Comparison of ENCODE assay signal across 8 cellular contexts in the genomic region with DNA sequence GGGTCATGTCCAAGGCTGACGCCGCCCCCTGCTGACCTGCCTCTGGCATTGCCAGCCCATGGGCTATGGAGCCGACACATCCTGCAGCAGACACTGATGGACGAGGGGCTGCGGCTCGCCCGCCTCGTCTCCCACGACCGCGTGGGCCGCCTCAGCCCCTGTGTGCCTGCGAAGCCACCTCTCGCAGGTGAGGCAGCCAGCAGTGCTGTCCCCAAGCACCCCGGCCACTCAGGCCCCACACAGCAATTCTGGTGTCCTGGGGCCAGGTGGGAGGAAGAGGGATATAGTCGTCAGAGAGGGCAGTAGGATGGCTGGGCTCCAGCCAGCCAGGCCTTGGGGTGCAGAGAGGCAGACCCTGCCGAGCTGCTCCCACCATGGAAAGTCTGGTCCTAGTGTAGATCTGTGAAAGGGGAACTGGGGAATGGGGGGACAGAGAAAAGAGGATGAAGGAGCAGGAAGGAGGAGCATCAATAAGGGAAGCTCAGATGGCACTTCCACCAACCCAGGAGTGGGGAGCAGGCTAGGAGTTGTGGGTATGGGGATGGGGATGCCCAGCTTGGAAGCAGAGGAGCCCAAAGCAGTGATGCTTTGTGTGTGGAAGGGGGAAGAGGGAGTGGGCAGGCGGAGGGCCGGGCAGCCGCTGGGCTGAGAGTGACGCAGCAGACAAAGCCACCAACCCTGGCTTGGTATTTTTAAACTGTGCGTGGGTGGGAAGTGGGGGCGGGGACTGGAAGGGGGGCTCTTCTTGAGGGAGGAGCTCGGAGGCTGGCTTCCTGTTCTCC. TPM values are rescaled to one million over a fixed set of nuclear protein-coding genes. Genes with fewer than 3 reads are reported as not detected.
DNase-seq lines count a peak whose midpoint lies in the region; ATAC-seq and TF ChIP-seq lines count a peak whose summit lies in the region.

No MANE protein-coding gene starts in this region.

- H3K9me3 Mint-ChIP-seq in CD4-positive, CD25-positive, alpha-beta regulatory T cell: no peaks in the 10 kb centered on the region
- no peaks in the 10 kb centered on the region for H3K9me3 Mint-ChIP-seq in T-helper 1 cell treated with Interleukin-12 subunit alpha and Interleukin-12 subunit beta and Interleukin-4 antibody, amounts not matched to agents 30 μg/mL and 1 μg/mL, for 36 hours

- POLR2A ChIA-PET in HEK293T (lab: Yijun Ruan, JAX): interaction anchor here (1.0 to 4.7 kb wide), 2 partner anchors 15 to 24 kb away, joined by 3 to 23 read pairs; partner anchors contain the start of gene NEMP1

- peaks cover 4 to 66% (median 25%) of the 10 kb centered on the region in 4 donors for H3K4me1 Mint-ChIP-seq in CD4-positive, CD25-positive, alpha-beta regulatory T cell
- H3K4me1 Mint-ChIP-seq in T-helper 1 cell treated with Interleukin-12 subunit alpha and Interleukin-12 subunit beta and Interleukin-4 antibody, amounts not matched to agents 30 μg/mL and 1 μg/mL, for 36 hours (ENCODE audit: low read depth): peaks cover 31% of the 10 kb centered on the region

- peaks cover 18% of the 10 kb centered on the region for H3K36me3 Mint-ChIP-seq in CD4-positive, CD25-positive, alpha-beta regulatory T cell
- H3K36me3 Mint-ChIP-seq in T-helper 1 cell treated with Interleukin-12 subunit alpha and Interleukin-12 subunit beta and Interleukin-4 antibody, amounts not matched to agents 30 μg/mL and 1 μg/mL, for 36 hours (ENCODE audit: low read depth): peaks cover 36% of the 10 kb centered on the region

- no peaks in the 10 kb centered on the region for H3K9me3 ChIP-seq in CD4-positive, CD25-positive, alpha-beta regulatory T cell (ENCODE audit: control insufficient read depth in 2 of 2, low read length in 2 of 2)

- H3K4me3 Mint-ChIP-seq in CD4-positive, CD25-positive, alpha-beta regulatory T cell: peak overlapping the region; percentile 33 to 82 (median 70)
- peak overlapping the region; percentile 54 for H3K4me3 Mint-ChIP-seq in T-helper 1 cell treated with Interleukin-12 subunit alpha and Interleukin-12 subunit beta and Interleukin-4 antibody, amounts not matched to agents 30 μg/mL and 1 μg/mL, for 36 hours

- H3K36me3 ChIP-seq in CD4-positive, CD25-positive, alpha-beta regulatory T cell (ENCODE audit: control insufficient read depth, insufficient read depth, low read length): peaks cover 36% of the 10 kb centered on the region

- peak in 1 of 2 donors; percentile 31 for ATAC-seq in CD4-positive, CD25-positive, alpha-beta regulatory T cell (ENCODE audit: low read depth in 2 of 2)
- ATAC-seq in GM21825 (IDR thresholded peaks at IDR 0.05; ENCODE audit: unreplicated experiment): no peak

- in situ Hi-C loops in astrocyte of the spinal cord (cut with HindIII; ENCODE audit: low sequenced_read_pairs): no loop called here

- H3K27me3 Mint-ChIP-seq in CD4-positive, CD25-positive, alpha-beta regulatory T cell: no peaks in the 10 kb centered on the region
- H3K27me3 Mint-ChIP-seq in T-helper 1 cell treated with Interleukin-12 subunit alpha and Interleukin-12 subunit beta and Interleukin-4 antibody, amounts not matched to agents 30 μg/mL and 1 μg/mL, for 36 hours (ENCODE audit: low read depth): no peaks in the 10 kb centered on the region

- peak overlapping the region; percentile 68 for H3K27ac ChIP-seq in CD4-positive, CD25-positive, alpha-beta regulatory T cell (ENCODE audit: insufficient read depth, low read length, poor library complexity, severe bottlenecking)

- no peaks in the 10 kb centered on the region for H3K27me3 ChIP-seq in CD4-positive, CD25-positive, alpha-beta regulatory T cell (ENCODE audit: control insufficient read depth, insufficient read depth, low read length)

- no peak overlapping the region for H3K4me3 ChIP-seq in CD4-positive, CD25-positive, alpha-beta regulatory T cell (ENCODE audit: low read depth, low read length)
- no peak overlapping the region for H3K4me3 ChIP-seq in astrocyte of the spinal cord (ENCODE audit: low read depth, low read length)

- H3K4me1 ChIP-seq in CD4-positive, CD25-positive, alpha-beta regulatory T cell (ENCODE audit: control insufficient read depth, insufficient read depth, low read length, poor library complexity, severe bottlenecking): peaks cover 49% of the 10 kb centered on the region

- H3K27ac Mint-ChIP-seq in CD4-positive, CD25-positive, alpha-beta regulatory T cell: peak overlapping the region; percentile 68 to 96 (median 95)
- H3K27ac Mint-ChIP-seq in T-helper 1 cell treated with Interleukin-12 subunit alpha and Interleukin-12 subunit beta and Interleukin-4 antibody, amounts not matched to agents 30 μg/mL and 1 μg/mL, for 36 hours: peak overlapping the region; percentile 81

- CTCF ChIA-PET in HEK293T (lab: Yijun Ruan, JAX): interaction anchor here (1.5 to 3.4 kb wide), 3 partner anchors 18 to 66 kb away, joined by 5 to 23 read pairs (median 21); partner anchors contain the start of gene STAT6

- TF ChIP-seq CTCF in astrocyte of the spinal cord (IDR thresholded peaks at IDR 0.05; ENCODE audit: low read depth, low read length): peak; percentile 71

- peak; percentile 32 to 69 (median 51) for DNase-seq in CD4-positive, CD25-positive, alpha-beta regulatory T cell
- DNase-seq in HEK293T (ENCODE audit: extremely low spot score) (peak; percentile 60), astrocyte of the spinal cord (ENCODE audit: low read depth, low spot score) (peak; percentile 81), iPS-NIHi11 (ENCODE audit: low spot score) (peak; percentile 89), pons (ENCODE audit: low spot score) (no peak)
- peak; percentile 86 for DNase-seq in stimulated activated CD4-positive, alpha-beta T cell treated with anti-CD3 and anti-CD28 coated beads, Interleukin-15, amount 100 ng/mL, for 24 hours

TF ChIP-seq in HEK293T, 16 proteins besides CTCF, POLR2A, EP300 and RAD21:
- TF ChIP-seq TARDBP (IDR thresholded peaks at IDR 0.05) (no peak), SP1 (IDR thresholded peaks at IDR 0.05) (no peak), ELF4 (IDR thresholded peaks at IDR 0.05) (no peak), FOXK2 (IDR thresholded peaks at IDR 0.05) (no peak), BHLHE40 (IDR thresholded peaks at IDR 0.05; ENCODE audit: borderline replicate concordance) (no peak), SUZ12 (IDR thresholded peaks at IDR 0.05) (no peak), ARNT (IDR thresholded peaks at IDR 0.05) (no peak), LEF1 (IDR thresholded peaks at IDR 0.05; ENCODE audit: borderline replicate concordance) (no peak), ZNF384 (IDR thresholded peaks at IDR 0.05) (no peak), CTBP1 (IDR thresholded peaks at IDR 0.05; ENCODE audit: borderline replicate concordance) (no peak)

RNA-seq across cellular contexts. Expression of gene NAB2, which starts 4.7 kb away (rescaled TPM):
- total RNA-seq in CD4-positive, CD25-positive, alpha-beta regulatory T cell: 7.5 TPM
- polyA plus RNA-seq in CD4-positive, CD25-positive, alpha-beta regulatory T cell: 1 to 10 TPM in 2 of 4 donors, under 1 TPM in 2; 0.31 to 1.2 (median 0.90) TPM

RNA-seq across cellular contexts. Expression of gene NEMP1, which starts 15.0 kb away (rescaled TPM):
- 14.7 TPM for total RNA-seq in CD4-positive, CD25-positive, alpha-beta regulatory T cell
- polyA plus RNA-seq in CD4-positive, CD25-positive, alpha-beta regulatory T cell: 1 to 10 TPM; 3.1 to 7.1 (median 4.7) TPM

RNA-seq across cellular contexts. Expression of gene STAT6, which starts 17.6 kb away (rescaled TPM):
- 215 TPM for total RNA-seq in CD4-positive, CD25-positive, alpha-beta regulatory T cell
- 10 to 100 TPM; 69.2 to 81.6 (median 76.4) TPM for polyA plus RNA-seq in CD4-positive, CD25-positive, alpha-beta regulatory T cell

RNA-seq across cellular contexts. Expression of gene LRP1, which starts 34.7 kb away (rescaled TPM):
- total RNA-seq in CD4-positive, CD25-positive, alpha-beta regulatory T cell: 3.9 TPM
- under 1 TPM in 3 of 4 donors, not detected in 1; 0.13 to 0.24 (median 0.18) TPM for polyA plus RNA-seq in CD4-positive, CD25-positive, alpha-beta regulatory T cell

RNA-seq across cellular contexts. Expression of gene MYO1A, which starts 43.7 kb away (rescaled TPM):
- total RNA-seq in CD4-positive, CD25-positive, alpha-beta regulatory T cell: 0.32 TPM
- under 1 TPM in 1 of 4 donors, not detected in 3; 0.38 TPM for polyA plus RNA-seq in CD4-positive, CD25-positive, alpha-beta regulatory T cell
